ENCODE assay signal across 16 cellular contexts in the genomic region with DNA sequence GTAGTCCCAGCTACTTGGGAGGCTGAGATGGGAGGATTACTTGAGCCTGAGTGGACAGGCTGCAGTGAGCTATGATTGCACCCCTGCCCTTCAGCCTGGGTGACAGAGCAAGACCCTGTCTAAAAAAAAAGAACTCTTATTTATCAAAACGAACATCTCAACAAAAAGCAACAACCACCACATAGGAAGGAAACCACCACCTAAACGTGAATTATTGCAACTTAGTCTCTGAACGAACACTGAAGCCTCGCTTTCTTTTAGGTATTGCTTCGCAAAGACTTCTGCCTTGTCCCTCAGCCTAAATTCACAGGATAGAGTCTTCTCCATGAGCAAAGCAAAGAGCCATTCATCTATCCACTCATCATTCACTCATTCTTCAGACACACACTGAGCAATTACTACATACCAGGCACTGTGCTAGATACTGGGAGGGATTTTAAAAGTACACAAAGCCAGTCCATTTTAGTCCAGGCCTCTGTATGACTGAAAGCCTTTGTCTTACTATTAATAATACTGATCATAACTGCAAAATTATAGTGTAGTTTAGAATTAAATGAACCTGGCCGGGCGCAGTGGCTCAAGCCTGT. TPM values are rescaled to one million over a fixed set of nuclear protein-coding genes. Genes with fewer than 3 reads are reported as not detected.
DNase-seq lines count a peak whose midpoint lies in the region; ATAC-seq and TF ChIP-seq lines count a peak whose summit lies in the region.
"Had no signal": no experiment of that assay in that cellular context is flagged by ENCODE, and none has a peak within 500 bp of the region (broad histone marks: within the 10 kb centered on the region; RNA-seq: fewer than 3 reads in every experiment).

No MANE protein-coding gene starts in this region.

- no peaks in the 10 kb centered on the region for H3K9me3 Mint-ChIP-seq in activated naive CD4-positive, alpha-beta T cell treated with anti-CD3 and anti-CD28 coated beads for 36 hours
- H3K9me3 Mint-ChIP-seq in activated naive CD8-positive, alpha-beta T cell treated with anti-CD3 and anti-CD28 coated beads, Interleukin-2, amount 10 ng/mL, durations not matched to agents 7 days and 5 days: no peaks in the 10 kb centered on the region
- H3K9me3 Mint-ChIP-seq: IgD-negative memory B cell had no signal

- BruUV-seq in Panc1 (replicated peaks; lab: Mats Ljungman, UMichigan): no TSS peak

- H3K4me2 ChIP-seq in osteoblast (ENCODE audit: insufficient read depth, low read length): no peak overlapping the region

- no peak for DNase-seq in activated naive CD4-positive, alpha-beta T cell treated with anti-CD3 and anti-CD28 coated beads for 36 hours
- no peak for DNase-seq in activated naive CD4-positive, alpha-beta T cell (lab: John Stamatoyannopoulos, UW)
- DNase-seq in Panc1 (ENCODE audit: low read depth, low spot score) (no peak), osteoblast (ENCODE audit: insufficient read length, low spot score, missing footprints) (no peak), stomach (no peak), GM20000 (ENCODE audit: low spot score) (no peak)
- DNase-seq in activated naive CD8-positive, alpha-beta T cell treated with anti-CD3 and anti-CD28 coated beads, Interleukin-2, amount 10 ng/mL, durations not matched to agents 7 days and 5 days: no peak
- DNase-seq: heart left ventricle, left ventricle myocardium inferior, NCI-H1694 treated with DMSO at 0.1 percent for 48 hours, NCI-H345 had no signal

- in situ Hi-C loops in Panc1 (cut with HindIII; ENCODE audit: low pct_unique_long_range_greater_than_20kb, low sequenced_read_pairs): no loop called here

- ATAC-seq in Panc1 (0 out of 2 replicates have a peak, but pooled peaks have one; percentile 36), GM18873 (IDR thresholded peaks at IDR 0.05; ENCODE audit: low FRiP score, unreplicated experiment) (no peak)
- no peak for ATAC-seq in activated naive CD8-positive, alpha-beta T cell treated with anti-CD3 and anti-CD28 coated beads, Interleukin-2, amount 10 ng/mL, durations not matched to agents 7 days and 5 days (ENCODE audit: low read depth)
- ATAC-seq: mucosa of descending colon had no signal

- H3K27ac ChIP-seq in Panc1 (ENCODE audit: low read length) (no peak overlapping the region), osteoblast (ENCODE audit: low read depth, low read length) (no peak overlapping the region), stomach (peak overlapping the region in 1 of 5 donors; percentile 51)
- H3K27ac ChIP-seq: left ventricle myocardium inferior, neutrophil had no signal

- no peaks in the 10 kb centered on the region for H3K27me3 ChIP-seq in Panc1 (ENCODE audit: control insufficient read depth, insufficient read depth, low read length)
- no peaks in the 10 kb centered on the region for H3K27me3 ChIP-seq in osteoblast (ENCODE audit: insufficient read depth, low read length)
- no peaks in the 10 kb centered on the region for H3K27me3 ChIP-seq in stomach
- H3K27me3 ChIP-seq: heart left ventricle, neutrophil, testis had no signal

- TF ChIP-seq CTCF in Panc1 (IDR thresholded peaks at IDR 0.05): no peak
- no peak for TF ChIP-seq CTCF in osteoblast (IDR thresholded peaks at IDR 0.05; ENCODE audit: extremely low read depth, low read depth, low read length)
- no peak for TF ChIP-seq CTCF in stomach (IDR thresholded peaks at IDR 0.05)
- TF ChIP-seq CTCF in GM20000 (IDR thresholded peaks at IDR 0.05; ENCODE audit: extremely low read depth, missing control alignments): no peak

- H3K36me3 Mint-ChIP-seq in activated naive CD4-positive, alpha-beta T cell treated with anti-CD3 and anti-CD28 coated beads for 36 hours (ENCODE audit: low read depth): peaks cover 3% of the 10 kb centered on the region
- H3K36me3 Mint-ChIP-seq in activated naive CD8-positive, alpha-beta T cell treated with anti-CD3 and anti-CD28 coated beads, Interleukin-2, amount 10 ng/mL, durations not matched to agents 7 days and 5 days: peaks cover 3% of the 10 kb centered on the region
- H3K36me3 Mint-ChIP-seq: IgD-negative memory B cell had no signal

- H3K27ac Mint-ChIP-seq in activated naive CD4-positive, alpha-beta T cell treated with anti-CD3 and anti-CD28 coated beads for 36 hours: no peak overlapping the region
- H3K27ac Mint-ChIP-seq in activated naive CD8-positive, alpha-beta T cell treated with anti-CD3 and anti-CD28 coated beads, Interleukin-2, amount 10 ng/mL, durations not matched to agents 7 days and 5 days: peak overlapping the region; percentile 54
- H3K27ac Mint-ChIP-seq: IgD-negative memory B cell had no signal

- H3K36me3 ChIP-seq in Panc1 (ENCODE audit: control insufficient read depth, insufficient read depth, low read length): no peaks in the 10 kb centered on the region
- H3K36me3 ChIP-seq in osteoblast (ENCODE audit: insufficient read depth, low read length): no peaks in the 10 kb centered on the region
- H3K36me3 ChIP-seq in stomach: no peaks in the 10 kb centered on the region
- H3K36me3 ChIP-seq: heart left ventricle, left ventricle myocardium inferior, neutrophil had no signal

- no peak for TF ChIP-seq POLR2A in stomach (IDR thresholded peaks at IDR 0.05)

- no peak for TF ChIP-seq EP300 in stomach (IDR thresholded peaks at IDR 0.05)

- H2AFZ ChIP-seq in osteoblast (ENCODE audit: low read length): peak overlapping the region; percentile 68

- H3K4me1 Mint-ChIP-seq in activated naive CD4-positive, alpha-beta T cell treated with anti-CD3 and anti-CD28 coated beads for 36 hours (ENCODE audit: low read depth): peaks cover 16% of the 10 kb centered on the region
- peaks cover 12% of the 10 kb centered on the region for H3K4me1 Mint-ChIP-seq in activated naive CD8-positive, alpha-beta T cell treated with anti-CD3 and anti-CD28 coated beads, Interleukin-2, amount 10 ng/mL, durations not matched to agents 7 days and 5 days
- H3K4me1 Mint-ChIP-seq: IgD-negative memory B cell had no signal

- H3K4me1 ChIP-seq in Panc1 (ENCODE audit: control insufficient read depth, insufficient read depth, low read length) (no peaks in the 10 kb centered on the region), osteoblast (ENCODE audit: insufficient read depth, low read length) (peaks cover 3% of the 10 kb centered on the region), stomach (peaks cover 0 to 22% (median 0%) of the 10 kb centered on the region in 4 donors)

- CTCF ChIA-PET in activated naive CD4-positive, alpha-beta T cell treated with anti-CD3 and anti-CD28 coated beads for 36 hours (lab: Charles Lee): interaction anchor here (0.6 to 10.1 kb wide), 37 partner anchors 8 to 579 kb away, joined by 3 to 183 read pairs (median 4); a partner anchor contains a TSS
- CTCF ChIA-PET in Panc1 (lab: Charles Lee): interaction anchor here (0.7 to 1.6 kb wide), 5 partner anchors 9 to 590 kb away, joined by 3 to 9 read pairs (median 5); a partner anchor contains a TSS

- H3K9me3 ChIP-seq in Panc1 (ENCODE audit: control insufficient read depth, insufficient read depth, low read depth, low read length): no peaks in the 10 kb centered on the region
- H3K9me3 ChIP-seq in osteoblast (ENCODE audit: low read depth, low read length): no peaks in the 10 kb centered on the region
- no peaks in the 10 kb centered on the region for H3K9me3 ChIP-seq in stomach
- H3K9me3 ChIP-seq: heart left ventricle, left ventricle myocardium inferior, mucosa of descending colon, neutrophil, testis had no signal

- no peaks in the 10 kb centered on the region for H4K20me1 ChIP-seq in osteoblast (ENCODE audit: insufficient read depth, low read length)

- POLR2A ChIA-PET in Panc1 (lab: Charles Lee): interaction anchor here (1.1 kb wide), 1 partner anchor 146 kb away, joined by 26 read pairs; no protein-coding TSS in a partner anchor
- POLR2A ChIA-PET in activated naive CD8-positive, alpha-beta T cell treated with anti-CD3 and anti-CD28 coated beads, Interleukin-2, amount 10 ng/mL, durations not matched to agents 7 days and 5 days (lab: Charles Lee): interaction anchor here (0.7 to 1.6 kb wide), 3 partner anchors 62 to 215 kb away, joined by 4 to 7 read pairs (median 5); a partner anchor contains a TSS

- no peaks in the 10 kb centered on the region for H3K79me2 ChIP-seq in osteoblast (ENCODE audit: insufficient read depth, low read length)

- H3K4me3 ChIP-seq in Panc1 (ENCODE audit: low read depth in 2 of 2, low read length in 2 of 2): no peak overlapping the region
- H3K4me3 ChIP-seq in osteoblast (ENCODE audit: insufficient read depth, low read length): no peak overlapping the region
- H3K4me3 ChIP-seq in stomach: no peak overlapping the region
- H3K4me3 ChIP-seq: left ventricle myocardium inferior, mucosa of descending colon had no signal

- intact Hi-C loops in activated naive CD4-positive, alpha-beta T cell treated with anti-CD3 and anti-CD28 coated beads for 36 hours (cut with micrococcal nuclease): loop anchor here (5.0 to 10.0 kb wide), 4 partner anchors 395 to 1102 kb away; a partner anchor contains a TSS
- intact Hi-C loops in Panc1 (cut with micrococcal nuclease; ENCODE audit: unreplicated experiment) (no loop called here), stomach (cut with DNase I; ENCODE audit: low total_unique reads) (loop anchor here (5.0 kb wide), 1 partner anchor 215 kb away; no protein-coding TSS in a partner anchor)

- peak overlapping the region; percentile 27 for H3K4me3 Mint-ChIP-seq in activated naive CD4-positive, alpha-beta T cell treated with anti-CD3 and anti-CD28 coated beads for 36 hours
- H3K4me3 Mint-ChIP-seq in activated naive CD8-positive, alpha-beta T cell treated with anti-CD3 and anti-CD28 coated beads, Interleukin-2, amount 10 ng/mL, durations not matched to agents 7 days and 5 days: no peak overlapping the region
- H3K4me3 Mint-ChIP-seq: IgD-negative memory B cell had no signal

- WGBS in stomach, 5 donors: 82 to 86% (median 85%) methylated on average over 7 of the region's 7 CpGs

- no peaks in the 10 kb centered on the region for H3K27me3 Mint-ChIP-seq in activated naive CD4-positive, alpha-beta T cell treated with anti-CD3 and anti-CD28 coated beads for 36 hours (ENCODE audit: low read depth)
- no peaks in the 10 kb centered on the region for H3K27me3 Mint-ChIP-seq in activated naive CD8-positive, alpha-beta T cell treated with anti-CD3 and anti-CD28 coated beads, Interleukin-2, amount 10 ng/mL, durations not matched to agents 7 days and 5 days
- H3K27me3 Mint-ChIP-seq: IgD-negative memory B cell had no signal

RNA-seq across cellular contexts. Expression of a gene that starts 57.5 kb away (rescaled TPM):
- total RNA-seq in activated naive CD4-positive, alpha-beta T cell treated with anti-CD3 and anti-CD28 coated beads for 36 hours: 1 to 10 TPM in 1 of 2 experiments, under 1 TPM in 1; 0.29 to 1.1 TPM
- 0.31 TPM for total RNA-seq in Panc1 (2021; ENCODE audit: unreplicated experiment)
- 0.19 TPM for polyA plus RNA-seq in Panc1 (2012; ENCODE audit: insufficient read length)
- under 1 TPM; 0.47 to 0.57 TPM for total RNA-seq in activated naive CD8-positive, alpha-beta T cell treated with anti-CD3 and anti-CD28 coated beads, Interleukin-2, amount 10 ng/mL, durations not matched to agents 7 days and 5 days
- 0.29 and 0.36 TPM in 2 replicates for total RNA-seq in osteoblast
- total RNA-seq in stomach: 10 to 100 TPM in 1 of 5 donors, 1 to 10 TPM in 3, not detected in 1; 5.3 to 38.2 (median 7.2) TPM
- polyA plus RNA-seq in stomach: 1 to 10 TPM in 1 of 3 donors, under 1 TPM in 2; 0.19 to 9.8 (median 0.46) TPM
